Comparison of ENCODE assay signal across 9 cellular contexts in genomic region chr19:42277821-42278809, GRCh38. TPM values are rescaled to one million over a fixed set of nuclear protein-coding genes. Genes with fewer than 3 reads are reported as not detected.
DNase-seq lines count a peak whose midpoint lies in the region; FAIRE-seq and TF ChIP-seq lines count a peak whose summit lies in the region.
"Had no signal": no experiment of that assay in that cellular context is flagged by ENCODE, and none has a peak within 500 bp of the region (broad histone marks: within the 10 kb centered on the region; RNA-seq: fewer than 3 reads in every experiment).

No MANE protein-coding gene starts in this region.

- no peaks in the 10 kb centered on the region for H3K27me3 ChIP-seq in transverse colon
- H3K27me3 ChIP-seq: Peyer's patch had no signal

- peak overlapping the region; percentile 70 for H3K27ac Mint-ChIP-seq in activated CD4-positive, alpha-beta T cell treated with anti-CD3 and anti-CD28 coated beads, Interleukin-2, amount 10 ng/mL, durations not matched to agents 24 days and 14 days

- FAIRE-seq in frontal cortex (lab: Jason Lieb, UNC), result no peak

- DNase-seq in activated CD4-positive, alpha-beta T cell treated with anti-CD3 and anti-CD28 coated beads, Interleukin-2, amount 10 ng/mL, durations not matched to agents 24 days and 14 days, result no peak
- DNase-seq in activated CD4-positive, alpha-beta T cell treated with anti-CD3 and anti-CD28 coated beads for 4 hours, result no peak
- peak; percentile 22 for DNase-seq in left kidney (ENCODE audit: low read depth, low spot score)
- DNase-seq in transverse colon, result no peak
- no peak for DNase-seq in frontal cortex (ENCODE audit: low spot score in 2 of 2)
- no peak for DNase-seq in COLO829 (ENCODE audit: low spot score)
- no peak for DNase-seq in GM19240 (ENCODE audit: insufficient read length, low spot score)

- H3K4me1 ChIP-seq in transverse colon, result peaks cover 42 to 73% (median 57%) of the 10 kb centered on the region in 4 donors

- in situ Hi-C loops in transverse colon (cut with MboI; ENCODE audit: low pct_ligation_motif_present in 1 of 4, low pct_unique_long_range_greater_than_20kb in 1 of 4, low sequenced_read_pairs in 3 of 4), result no loop called here

- no peaks in the 10 kb centered on the region for H3K9me3 Mint-ChIP-seq in activated CD4-positive, alpha-beta T cell treated with anti-CD3 and anti-CD28 coated beads, Interleukin-2, amount 10 ng/mL, durations not matched to agents 24 days and 14 days

- intact Hi-C loops in activated CD4-positive, alpha-beta T cell treated with anti-CD3 and anti-CD28 coated beads, Interleukin-2, amount 10 ng/mL, durations not matched to agents 24 days and 14 days (cut with micrococcal nuclease), result no loop called here
- intact Hi-C loops in transverse colon (cut with DNase I; ENCODE audit: low total_unique reads), result loop anchor here (2.0 kb wide), 1 partner anchor 31 kb away; no protein-coding TSS in a partner anchor

- no peak for TF ChIP-seq EP300 in transverse colon (IDR thresholded peaks at IDR 0.05; ENCODE audit: low read depth)

- H3K27me3 Mint-ChIP-seq in activated CD4-positive, alpha-beta T cell treated with anti-CD3 and anti-CD28 coated beads, Interleukin-2, amount 10 ng/mL, durations not matched to agents 24 days and 14 days, result no peaks in the 10 kb centered on the region

- no peaks in the 10 kb centered on the region for H3K9me3 ChIP-seq in transverse colon
- H3K9me3 ChIP-seq: Peyer's patch had no signal

- peak overlapping the region; percentile 36 for H3K27ac ChIP-seq in adipose tissue (ENCODE audit: low read depth, low read length)
- peak overlapping the region; percentile 91 to 99 (median 92) for H3K27ac ChIP-seq in transverse colon

- no peak for TF ChIP-seq CTCF in transverse colon (IDR thresholded peaks at IDR 0.05)

- no peak for TF ChIP-seq POLR2A in transverse colon (IDR thresholded peaks at IDR 0.05)

- H3K4me3 Mint-ChIP-seq in activated CD4-positive, alpha-beta T cell treated with anti-CD3 and anti-CD28 coated beads, Interleukin-2, amount 10 ng/mL, durations not matched to agents 24 days and 14 days, result no peak overlapping the region

- H3K4me3 ChIP-seq in transverse colon, result no peak overlapping the region
- H3K4me3 ChIP-seq: Peyer's patch had no signal

- H3K4me1 Mint-ChIP-seq in activated CD4-positive, alpha-beta T cell treated with anti-CD3 and anti-CD28 coated beads, Interleukin-2, amount 10 ng/mL, durations not matched to agents 24 days and 14 days, result peaks cover 50% of the 10 kb centered on the region

- H3K36me3 ChIP-seq in transverse colon, result peaks cover 0 to 12% (median 0%) of the 10 kb centered on the region in 4 donors

- 52 to 58% (median 57%) methylated on average over 11 of the region's 11 CpGs for WGBS in adipose tissue, 3 donors
- 23 to 51% methylated on average over 2 to 11 of the region's 11 CpGs for WGBS in transverse colon (ENCODE audit: low coverage in 1 of 2), 2 donors

- peaks cover 31% of the 10 kb centered on the region for H3K36me3 Mint-ChIP-seq in activated CD4-positive, alpha-beta T cell treated with anti-CD3 and anti-CD28 coated beads, Interleukin-2, amount 10 ng/mL, durations not matched to agents 24 days and 14 days (ENCODE audit: low read depth)

RNA-seq across cellular contexts. Expression of gene CIC, which starts 9.1 kb away (rescaled TPM):
- 61.2 and 65.6 TPM in 2 replicates for total RNA-seq in activated CD4-positive, alpha-beta T cell treated with anti-CD3 and anti-CD28 coated beads, Interleukin-2, amount 10 ng/mL, durations not matched to agents 24 days and 14 days
- polyA plus RNA-seq in adipose tissue, result 10 to 100 TPM; 18.7 to 49.1 (median 33.3) TPM
- total RNA-seq in transverse colon, result 10 to 100 TPM; 35.1 to 96.5 (median 43.6) TPM
- 15.5 TPM for total RNA-seq in frontal cortex

RNA-seq across cellular contexts. Expression of gene ERF, which starts 23.2 kb away (rescaled TPM):
- 71.6 and 82.3 TPM in 2 replicates for total RNA-seq in activated CD4-positive, alpha-beta T cell treated with anti-CD3 and anti-CD28 coated beads, Interleukin-2, amount 10 ng/mL, durations not matched to agents 24 days and 14 days
- 10 to 100 TPM; 16.5 to 64.6 (median 33.4) TPM for polyA plus RNA-seq in adipose tissue
- 10 to 100 TPM; 20.9 to 67.3 (median 30.5) TPM for total RNA-seq in transverse colon
- 7.7 TPM for total RNA-seq in frontal cortex

RNA-seq across cellular contexts. Expression of gene PRR19, which starts 23.8 kb away (rescaled TPM):
- total RNA-seq in activated CD4-positive, alpha-beta T cell treated with anti-CD3 and anti-CD28 coated beads, Interleukin-2, amount 10 ng/mL, durations not matched to agents 24 days and 14 days, result 1.3 and 1.6 TPM in 2 replicates
- under 1 TPM; 0.26 to 0.67 (median 0.34) TPM for polyA plus RNA-seq in adipose tissue
- under 1 TPM in 2 of 4 donors, not detected in 2; 0.41 to 0.79 TPM for total RNA-seq in transverse colon
- total RNA-seq in frontal cortex, result 2.0 TPM

RNA-seq across cellular contexts. Expression of gene PAFAH1B3, which starts 24.3 kb away (rescaled TPM):
- 49.1 and 50.4 TPM in 2 replicates for total RNA-seq in activated CD4-positive, alpha-beta T cell treated with anti-CD3 and anti-CD28 coated beads, Interleukin-2, amount 10 ng/mL, durations not matched to agents 24 days and 14 days
- polyA plus RNA-seq in adipose tissue, result 10 to 100 TPM in 2 of 3 donors, 1 to 10 TPM in 1; 7.7 to 17.3 (median 11.2) TPM
- total RNA-seq in transverse colon (10 to 100 TPM in 3 of 4 donors, not detected in 1; 16.7 to 35.2 (median 24.4) TPM), frontal cortex (242 TPM)

RNA-seq across cellular contexts. Expression of gene TMEM145, which starts 35.0 kb away (rescaled TPM):
- 0.78 and 0.82 TPM in 2 replicates for total RNA-seq in activated CD4-positive, alpha-beta T cell treated with anti-CD3 and anti-CD28 coated beads, Interleukin-2, amount 10 ng/mL, durations not matched to agents 24 days and 14 days
- 1 to 10 TPM in 1 of 3 donors, under 1 TPM in 1, not detected in 1; 0.10 to 1.4 TPM for polyA plus RNA-seq in adipose tissue
- not detected for total RNA-seq in transverse colon
- 35.1 TPM for total RNA-seq in frontal cortex
- total RNA-seq: Peyer's patch had no signal
